11 cellular contexts compared by ENCODE assay signal in the genomic region with DNA sequence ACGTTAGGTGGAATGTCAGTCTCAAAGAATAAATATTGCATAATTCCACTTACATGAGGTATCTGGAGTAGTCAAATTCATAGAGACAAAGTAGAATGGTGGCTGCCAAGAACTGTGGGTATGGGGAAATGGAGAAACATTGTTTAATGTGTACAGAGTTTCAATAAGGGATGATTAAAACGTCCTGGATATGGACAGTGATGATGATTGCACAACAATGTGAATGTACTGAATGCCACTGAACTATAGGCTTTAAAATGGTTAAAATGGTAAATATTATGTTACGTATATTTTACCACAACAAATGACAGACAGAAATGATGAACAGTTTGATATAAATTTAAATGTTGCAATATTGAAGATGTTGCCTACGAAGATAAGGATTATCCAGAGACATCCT.
"Had no signal": no experiment of that assay in that cellular context is flagged by ENCODE, and none has a peak within 500 bp of the region (broad histone marks: within the 10 kb centered on the region; RNA-seq: fewer than 3 reads in every experiment).

No MANE protein-coding gene starts in this region.

- FAIRE-seq: H1, H54 had no signal

- H3K4me1 ChIP-seq: HAP-1 had no signal

- H3K4me1 Mint-ChIP-seq: GM23338, H9 had no signal

- DNase-seq: GM23248, GOT3, H7, H9, HCEC 1CT, HFFc6 had no signal

- H3K9me3 ChIP-seq: HAP-1 had no signal

- H3K9me3 Mint-ChIP-seq: GM23338, H9 had no signal

- ATAC-seq: GM23338, HCT116 had no signal

- H3K27ac ChIP-seq: GM23248 had no signal

- H3K4me3 ChIP-seq: GM23248, GM23338, HAP-1 had no signal

- H2AFZ ChIP-seq: GM23248, GM23338 had no signal

- H3K36me3 ChIP-seq: HAP-1 had no signal

- H3K9ac ChIP-seq: GM23248 had no signal

- H3K4me2 ChIP-seq: GM23338 had no signal

- H3K27ac Mint-ChIP-seq: GM23338, H9, HFFc6 had no signal

- H3K4me3 Mint-ChIP-seq: GM23338, H9, HFFc6 had no signal
